1 cellular context compared by ENCODE assay signal in genomic region chr9:130662927-130663257, GRCh38.
TF ChIP-seq lines count a peak whose summit lies in the region.

No MANE protein-coding gene starts in this region.

TF ChIP-seq in HepG2, 621 proteins besides CTCF, POLR2A, EP300 and RAD21:
- no peak for TF ChIP-seq ZNF615 (CRISPR knock-in tag; IDR thresholded peaks at IDR 0.05; ENCODE audit: borderline replicate concordance)
- TF ChIP-seq HNRNPLL (IDR thresholded peaks at IDR 0.05; ENCODE audit: low read depth, low read length, poor library complexity, severe bottlenecking): no peak
- no peak for TF ChIP-seq CEBPG (CRISPR knock-in tag; IDR thresholded peaks at IDR 0.05)
- TF ChIP-seq ZNF235 (CRISPR knock-in tag; IDR thresholded peaks at IDR 0.05; ENCODE audit: borderline replicate concordance): no peak
- TF ChIP-seq PHF8 (CRISPR knock-in tag; IDR thresholded peaks at IDR 0.05): no peak
- TF ChIP-seq ZBTB7A (CRISPR knock-in tag; IDR thresholded peaks at IDR 0.05): no peak
- no peak for TF ChIP-seq ZNF121 (CRISPR knock-in tag; IDR thresholded peaks at IDR 0.05)
- TF ChIP-seq PHF21A (CRISPR knock-in tag; IDR thresholded peaks at IDR 0.05): no peak
- TF ChIP-seq MXI1 (IDR thresholded peaks at IDR 0.05; ENCODE audit: borderline replicate concordance, low read depth, low read length): no peak
- TF ChIP-seq ARID4A (CRISPR knock-in tag; IDR thresholded peaks at IDR 0.05; ENCODE audit: borderline replicate concordance): no peak
- TF ChIP-seq POLR2AphosphoS2 (IDR thresholded peaks at IDR 0.05; ENCODE audit: low read depth, low read length): no peak
- TF ChIP-seq EHMT2 (IDR thresholded peaks at IDR 0.05; ENCODE audit: borderline replicate concordance, low read depth, low read length): no peak
- no peak for TF ChIP-seq CSRNP1 (CRISPR knock-in tag; IDR thresholded peaks at IDR 0.05)
- TF ChIP-seq ATF7 (IDR thresholded peaks at IDR 0.05): no peak
- no peak for TF ChIP-seq ATF7 (CRISPR knock-in tag; IDR thresholded peaks at IDR 0.05)
- TF ChIP-seq ZNF616 (CRISPR knock-in tag; IDR thresholded peaks at IDR 0.05; ENCODE audit: low read depth): no peak
- TF ChIP-seq ZNF44 (CRISPR knock-in tag; IDR thresholded peaks at IDR 0.05): no peak
